ENCODE assay signal across 16 cellular contexts in the genomic region with DNA sequence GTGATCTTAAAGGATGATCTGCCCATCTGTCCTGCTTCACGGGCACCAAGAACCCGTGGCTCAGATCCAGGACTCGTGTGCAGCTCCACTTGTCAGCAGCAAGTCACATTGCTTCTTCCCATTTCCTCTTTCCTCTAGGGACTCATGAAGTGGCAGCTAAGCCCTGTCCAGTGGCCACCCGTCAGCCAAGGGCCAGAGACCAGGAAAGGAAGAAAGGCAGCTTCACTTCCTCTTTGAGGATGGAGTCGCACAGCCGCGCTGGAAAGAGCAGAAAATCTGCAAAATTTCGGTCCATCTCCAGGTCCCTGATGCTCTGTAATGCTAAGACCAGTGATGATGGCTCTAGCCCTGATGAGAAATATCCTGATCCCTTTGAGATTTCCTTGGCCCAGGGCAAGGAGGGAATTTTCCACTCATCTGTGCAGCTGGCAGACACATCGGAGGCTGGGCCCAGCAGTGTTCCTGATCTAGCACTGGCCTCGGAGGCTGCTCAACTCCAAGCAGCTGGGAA. TPM values are rescaled to one million over a fixed set of nuclear protein-coding genes. Genes with fewer than 3 reads are reported as not detected.
A peak's percentile ranks its signal among the peaks of the same experiment; 100 is the strongest.
DNase-seq lines count a peak whose midpoint lies in the region; ATAC-seq, FAIRE-seq and TF ChIP-seq lines count a peak whose summit lies in the region.
"Had no signal": no experiment of that assay in that cellular context is flagged by ENCODE, and none has a peak within 500 bp of the region (broad histone marks: within the 10 kb centered on the region; RNA-seq: fewer than 3 reads in every experiment).

No MANE protein-coding gene starts in this region.

- CTCF ChIA-PET in K562 (lab: Yijun Ruan, JAX; ENCODE audit: low intra/inter-chr PET ratio): no interaction called here
- CTCF ChIA-PET in naive thymus-derived CD4-positive, alpha-beta T cell (lab: Charles Lee): no interaction called here

- TF ChIP-seq POLR2A in K562 (conservative IDR thresholded peaks at IDR 0.05) (no peak), sigmoid colon (IDR thresholded peaks at IDR 0.05) (no peak)

- H2AFZ ChIP-seq in K562 (ENCODE audit: low read depth, low read length): no peak overlapping the region

- no peak overlapping the region for H3K27ac Mint-ChIP-seq in naive thymus-derived CD4-positive, alpha-beta T cell

- no peaks in the 10 kb centered on the region for H3K79me2 ChIP-seq in K562 (ENCODE audit: control insufficient read depth, insufficient read depth, low read length)

- H3K4me2 ChIP-seq in K562 (ENCODE audit: insufficient read depth, low read length): no peak overlapping the region
- H3K4me2 ChIP-seq: smooth muscle cell had no signal

- no peaks in the 10 kb centered on the region for H3K9me3 Mint-ChIP-seq in naive thymus-derived CD4-positive, alpha-beta T cell

- H3K27me3 ChIP-seq in K562 (ENCODE audit: control insufficient read depth in 2 of 2, insufficient read depth in 2 of 2, low read length in 2 of 2) (no peaks in the 10 kb centered on the region), right cardiac atrium (ENCODE audit: control insufficient read depth, insufficient read depth) (no peaks in the 10 kb centered on the region), sigmoid colon (no peaks in the 10 kb centered on the region)
- no peaks in the 10 kb centered on the region for H3K27me3 ChIP-seq in naive thymus-derived CD4-positive, alpha-beta T cell (ENCODE audit: control insufficient read depth in 2 of 2, insufficient read depth in 2 of 2, low read length in 2 of 2)

- H3K4me1 ChIP-seq in K562 (replicated peaks in 1 of 2; ENCODE audit: control insufficient read depth in 2 of 2, insufficient read depth in 2 of 2, low read length in 2 of 2) (no peaks in the 10 kb centered on the region), right cardiac atrium (ENCODE audit: control insufficient read depth, insufficient read depth, low read length) (peaks cover 12% of the 10 kb centered on the region), sigmoid colon (no peaks in the 10 kb centered on the region)
- no peaks in the 10 kb centered on the region for H3K4me1 ChIP-seq in naive thymus-derived CD4-positive, alpha-beta T cell (ENCODE audit: control insufficient read depth in 2 of 2, insufficient read depth in 2 of 2, low read length in 2 of 2)

- FAIRE-seq in K562 (lab: Jason Lieb, UNC): no peak

- TF ChIP-seq EP300 in K562 (IDR thresholded peaks at IDR 0.05; ENCODE audit: low read length): no peak
- no peak for TF ChIP-seq EP300 in sigmoid colon (IDR thresholded peaks at IDR 0.05)

- H3K9ac ChIP-seq in K562 (ENCODE audit: insufficient read depth in 1 of 2, low read depth in 2 of 2, low read length in 2 of 2): no peak overlapping the region

- H3K27ac ChIP-seq in K562 (ENCODE audit: extremely low read depth, low read depth, low read length) (no peak overlapping the region), right cardiac atrium (ENCODE audit: low read length) (peak overlapping the region; percentile 11), sigmoid colon (peak overlapping the region; percentile 14 to 69 (median 56))
- H3K27ac ChIP-seq in naive thymus-derived CD4-positive, alpha-beta T cell (ENCODE audit: low read depth, low read length): no peak overlapping the region
- H3K27ac ChIP-seq: WERI-Rb-1 had no signal

- in situ Hi-C loops in K562 (cut with MboI): no loop called here
- in situ Hi-C loops in GM13977 (cut with MboI; ENCODE audit: low pct_unique_long_range_greater_than_20kb, low sequenced_read_pairs, unreplicated experiment): no loop called here

- no peak overlapping the region for H3K4me3 Mint-ChIP-seq in naive thymus-derived CD4-positive, alpha-beta T cell

- H3K9me1 ChIP-seq in K562 (ENCODE audit: control insufficient read depth, insufficient read depth, low read length): no peaks in the 10 kb centered on the region

- TF ChIP-seq CTCF in K562 (IDR thresholded peaks at IDR 0.05 in 2 of 3, conservative IDR thresholded peaks at IDR 0.05 in 1 of 3; ENCODE audit: insufficient read depth in 2 of 3, low read depth in 1 of 3, low read length in 3 of 3) (no peak), sigmoid colon (IDR thresholded peaks at IDR 0.05) (no peak), GM13977 (IDR thresholded peaks at IDR 0.05; ENCODE audit: extremely low read depth, insufficient read depth, missing control alignments) (no peak)

- no TSS peak for BruUV-seq in K562 (replicated peaks; lab: Mats Ljungman, UMichigan)

- no peaks in the 10 kb centered on the region for H3K36me3 Mint-ChIP-seq in naive thymus-derived CD4-positive, alpha-beta T cell

- H3K36me3 ChIP-seq in K562 (ENCODE audit: control insufficient read depth, insufficient read depth, low read length) (no peaks in the 10 kb centered on the region), sigmoid colon (no peaks in the 10 kb centered on the region)
- no peaks in the 10 kb centered on the region for H3K36me3 ChIP-seq in naive thymus-derived CD4-positive, alpha-beta T cell (ENCODE audit: control insufficient read depth in 2 of 3, insufficient read depth in 3 of 3, low read length in 3 of 3)
- H3K36me3 ChIP-seq: WERI-Rb-1 had no signal

- intact Hi-C loops in K562 (cut with micrococcal nuclease): no loop called here
- intact Hi-C loops in right cardiac atrium (cut with DNase I): no loop called here
- intact Hi-C loops in sigmoid colon (cut with DNase I): no loop called here
- intact Hi-C loops in naive thymus-derived CD4-positive, alpha-beta T cell (cut with micrococcal nuclease): no loop called here

- H3K9me3 ChIP-seq in K562 (replicated peaks; ENCODE audit: control insufficient read depth, insufficient read depth, low read depth, low read length) (no peaks in the 10 kb centered on the region), right cardiac atrium (ENCODE audit: control insufficient read depth, low read length) (no peaks in the 10 kb centered on the region), sigmoid colon (no peaks in the 10 kb centered on the region)
- H3K9me3 ChIP-seq in naive thymus-derived CD4-positive, alpha-beta T cell (ENCODE audit: control insufficient read depth in 2 of 3, low read length in 3 of 3): no peaks in the 10 kb centered on the region

- DNase-seq in CD1c-positive myeloid dendritic cell (ENCODE audit: extremely low spot score): peak; percentile 82
- no peak for DNase-seq in K562 (ENCODE audit: extremely low read depth in 1 of 4, low spot score in 3 of 4)
- peak; percentile 68 to 88 (median 82) for DNase-seq in right cardiac atrium
- peak; percentile 88 for DNase-seq in sigmoid colon
- no peak for DNase-seq in naive thymus-derived CD4-positive, alpha-beta T cell
- DNase-seq in GM13977 (ENCODE audit: low spot score): no peak
- DNase-seq in NCI-H2227 (lab: John Stamatoyannopoulos, UW; ENCODE audit: unreplicated experiment): no peak
- no peak for DNase-seq in NCI-H146 treated with DMSO at 0.1 percent for 48 hours (lab: John Stamatoyannopoulos, UW; ENCODE audit: unreplicated experiment)
- DNase-seq: activated gamma-delta T cell treated with Interleukin-2 at 50 U/mL for 16 hours; effector CD4-positive, alpha-beta T cell; glutamatergic neuron; Karpas-422; NCI-H2029 treated with DMSO at 0.1 percent for 48 hours; WERI-Rb-1 had no signal

- no peaks in the 10 kb centered on the region for H4K20me1 ChIP-seq in K562 (replicated peaks; ENCODE audit: control insufficient read depth, insufficient read depth, low read length)

- WGBS in K562 (ENCODE audit: insufficient coverage, low coverage, missing lambda C conversion rate): 47% methylated on average over 10 of the region's 10 CpGs
- WGBS in right cardiac atrium: 62% methylated on average over 10 of the region's 10 CpGs
- WGBS in sigmoid colon, 2 donors: 82 to 85% methylated on average over 10 of the region's 10 CpGs

- H3K4me3 ChIP-seq in K562: no peak overlapping the region
- no peak overlapping the region for H3K4me3 ChIP-seq in right cardiac atrium (ENCODE audit: low read length)
- H3K4me3 ChIP-seq in sigmoid colon: no peak overlapping the region
- no peak overlapping the region for H3K4me3 ChIP-seq in naive thymus-derived CD4-positive, alpha-beta T cell (ENCODE audit: low read length)
- H3K4me3 ChIP-seq: smooth muscle cell had no signal

- peaks cover 0 to 5% (median 3%) of the 10 kb centered on the region in 5 donors for H3K27me3 Mint-ChIP-seq in naive thymus-derived CD4-positive, alpha-beta T cell

- TF ChIP-seq RAD21 in K562 (CRISPR knock-in tag; conservative IDR thresholded peaks at IDR 0.05 in 1 of 2, IDR thresholded peaks at IDR 0.05 in 1 of 2): no peak

- H3K4me1 Mint-ChIP-seq in naive thymus-derived CD4-positive, alpha-beta T cell: peaks cover 0 to 4% (median 0%) of the 10 kb centered on the region in 7 donors

- ATAC-seq in K562: no peak
- ATAC-seq in right cardiac atrium: peak; percentile 65 to 74
- ATAC-seq in naive thymus-derived CD4-positive, alpha-beta T cell: no peak

- POLR2A ChIA-PET in K562 (lab: Yijun Ruan, JAX): no interaction called here
- POLR2A ChIA-PET in naive thymus-derived CD4-positive, alpha-beta T cell (lab: Charles Lee): no interaction called here

TF ChIP-seq in K562, 482 proteins besides CTCF, POLR2A, EP300 and RAD21:
- TF ChIP-seq SPI1 (IDR thresholded peaks at IDR 0.05; ENCODE audit: borderline replicate concordance, low read depth, low read length) (peak; percentile 56; the same call in 1 of the 2 replicates), PURB (CRISPR knock-in tag; IDR thresholded peaks at IDR 0.05; ENCODE audit: low read depth) (no peak)

RNA-seq across cellular contexts. Expression of a gene that starts 28.5 kb away (rescaled TPM):
- total RNA-seq in K562 (2011; cell fraction: chromatin; rRNA removed; ENCODE audit: low replicate concordance): 38.7 and 65.0 TPM in 2 replicates
- total RNA-seq in K562 (2011; cell fraction: nucleolus; rRNA removed): 25.1 and 33.4 TPM in 2 replicates
- total RNA-seq in K562 (2011; cell fraction: nucleoplasm; rRNA removed): 22.6 and 27.1 TPM in 2 replicates
- total RNA-seq in K562 (2014; rRNA removed) (5.6 and 5.9 TPM in 2 replicates), K562 (2014; rRNA removed; fragmentation: Illumina TruSeq; extraction: Trizol) (8.7 and 10.6 TPM in 2 replicates), K562 (2015; rRNA removed; fragmentation: Illumina TruSeq; extraction: Trizol) (7.6 and 8.1 TPM in 2 replicates), K562 (2021) (16.0 and 16.8 TPM in 2 replicates), right cardiac atrium (1 to 10 TPM; 3.1 to 5.1 (median 4.1) TPM), sigmoid colon (10 to 100 TPM in 2 of 4 donors, 1 to 10 TPM in 2; 6.2 to 26.3 (median 12.5) TPM)
- polyA plus RNA-seq in K562 (2011; rRNA removed) (3.1 and 13.3 TPM in 2 replicates), K562 (2014; fragmentation: Illumina TruSeq; extraction: Trizol) (15.2 and 17.7 TPM in 2 replicates), K562 (2014; fragmentation: Nextera tagmentation; extraction: Ambion mirVana) (1 to 10 TPM; 1.4 to 1.9 TPM), K562 (2014; rRNA removed) (15.0 and 18.8 TPM in 2 replicates), right cardiac atrium (4.7 TPM), sigmoid colon (10 to 100 TPM in 1 of 3 donors, 1 to 10 TPM in 2; 3.0 to 52.8 (median 6.6) TPM)
- 2.6 and 10.3 TPM in 2 replicates for polyA plus RNA-seq in K562 (2011; cell fraction: cytosol; rRNA removed)
- 13.5 and 96.3 TPM in 2 replicates for polyA plus RNA-seq in K562 (2011; cell fraction: nucleus; rRNA removed)
- 10.6 and 19.0 TPM in 2 replicates for polyA plus RNA-seq in K562 (2012)
- 4.0 and 12.0 TPM in 2 replicates for polyA minus RNA-seq in K562 (2011; rRNA and poly(A)+ RNA removed)
- polyA minus RNA-seq in K562 (2011; cell fraction: cytosol; rRNA and poly(A)+ RNA removed): 0.46 and 5.0 TPM in 2 replicates
- polyA minus RNA-seq in K562 (2011; cell fraction: nucleus; rRNA and poly(A)+ RNA removed): 5.4 and 23.2 TPM in 2 replicates
- total RNA-seq in naive thymus-derived CD4-positive, alpha-beta T cell: 100 to 1,000 TPM; 125 to 431 (median 285) TPM
- polyA plus RNA-seq in naive thymus-derived CD4-positive, alpha-beta T cell: 100 to 1,000 TPM; 319 to 547 TPM
- polyA plus RNA-seq: neural cell had no signal

Comparison
In these comparisons a context has a peak if more than half of its experiments do, and no peak if none do; other contexts are left out.
1. DNase-seq: peak in CD1c-positive myeloid dendritic cell (single experiment), right cardiac atrium (3 of 3) and sigmoid colon (single experiment); none in K562 (0 of 4), naive thymus-derived CD4-positive, alpha-beta T cell (0 of 9), GM13977 (single experiment), NCI-H2227 (single experiment) and NCI-H146 treated with DMSO at 0.1 percent for 48 hours (single experiment).
2. ATAC-seq: peak in right cardiac atrium (2 of 2); none in K562 (single experiment) and naive thymus-derived CD4-positive, alpha-beta T cell (single experiment).
3. H3K27ac ChIP-seq: peak in right cardiac atrium (single experiment) and sigmoid colon (4 of 4); none in K562 (single experiment) and naive thymus-derived CD4-positive, alpha-beta T cell (single experiment).